In the genomic region with DNA sequence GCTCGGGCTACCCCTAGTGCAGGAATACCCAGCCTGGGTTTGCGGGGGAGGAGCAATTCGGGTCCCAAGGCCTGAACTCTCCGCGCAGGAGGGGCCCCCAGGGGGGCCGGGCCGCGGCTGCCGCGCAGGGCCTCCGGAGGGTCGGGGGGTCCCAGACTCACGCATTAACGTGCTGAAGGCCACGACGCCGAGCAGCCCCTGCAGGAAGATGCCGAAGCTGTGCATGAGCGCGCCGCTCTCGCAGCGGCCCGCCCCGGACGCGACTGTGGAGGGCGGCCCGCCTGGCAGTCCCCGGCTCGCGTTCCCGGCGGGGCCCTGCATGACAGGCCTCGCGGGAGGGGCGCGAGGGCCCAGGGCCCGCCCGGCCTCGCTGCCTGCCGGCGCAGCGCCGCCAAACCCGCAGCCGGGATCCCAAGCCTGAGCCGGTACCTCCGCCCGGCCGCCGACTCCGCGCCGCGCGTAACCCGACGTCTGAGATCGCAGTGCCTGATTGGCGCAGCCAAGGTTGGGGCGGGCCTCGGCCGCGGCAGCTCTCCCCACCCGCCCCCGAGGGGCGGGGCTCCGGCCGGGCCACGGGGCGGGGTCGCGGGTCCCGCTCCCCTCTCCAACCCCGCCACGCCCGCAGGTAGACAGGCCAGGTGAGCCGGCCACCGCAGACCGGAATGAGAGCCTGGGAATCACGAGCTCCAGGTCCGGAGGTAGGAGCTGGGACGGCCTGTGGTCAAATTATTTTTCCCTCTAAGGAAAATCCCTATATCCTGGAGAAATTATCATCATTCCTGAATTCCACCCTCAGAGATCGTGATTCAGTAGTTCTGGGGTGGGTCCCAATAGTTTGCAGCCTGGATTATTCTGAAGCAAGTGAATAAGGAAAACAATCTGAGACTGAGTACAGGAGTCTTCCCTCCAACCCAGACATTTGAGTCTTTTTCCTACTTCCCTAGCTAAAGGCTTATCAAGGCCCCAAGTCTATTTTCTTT, we compare ENCODE assay signal across 8 cellular contexts. TPM values are rescaled to one million over a fixed set of nuclear protein-coding genes. Genes with fewer than 3 reads are reported as not detected.
A peak's percentile ranks its signal among the peaks of the same experiment; 100 is the strongest.
DNase-seq lines count a peak whose midpoint lies in the region; TF ChIP-seq lines count a peak whose summit lies in the region.

A gene (minus strand): TSS at position 419 of the 980 bp plus-strand sequence. CDS start 98 bp downstream, at position 321.

- intact Hi-C loops in stomach (cut with DNase I; ENCODE audit: low total_unique reads): no loop called here

- peak within 1 kb of the TSS; percentile 91 for H3K4me3 Mint-ChIP-seq in neural crest cell

- TF ChIP-seq EP300 in stomach (IDR thresholded peaks at IDR 0.05): no peak

- no peaks in the 10 kb centered on the region for H3K27me3 ChIP-seq in stomach

- peaks cover 0 to 6% (median 0%) of the 10 kb centered on the region in 4 donors for H3K36me3 ChIP-seq in stomach

- no peaks in the 10 kb centered on the region for H3K27me3 Mint-ChIP-seq in neural crest cell (ENCODE audit: low read depth)

- 0 to 1% (median 0%) methylated on average over 15 to 85 of the region's 85 CpGs for WGBS in stomach, 5 donors

- TF ChIP-seq CTCF in foreskin fibroblast (IDR thresholded peaks at IDR 0.05; ENCODE audit: low read depth, low read length) (no peak), neural crest cell (conservative IDR thresholded peaks at IDR 0.05) (no peak), stomach (IDR thresholded peaks at IDR 0.05) (no peak)

- peak within 1 kb of the TSS; percentile 65 to 88 (median 84) for H3K27ac ChIP-seq in stomach

- peaks cover 43 to 53% (median 48%) of the 10 kb centered on the region in 4 donors for H3K4me1 ChIP-seq in stomach

- H3K9me3 Mint-ChIP-seq in neural crest cell: no peaks in the 10 kb centered on the region

- peaks cover 18% of the 10 kb centered on the region for H3K4me1 Mint-ChIP-seq in neural crest cell

- H3K27ac Mint-ChIP-seq in neural crest cell (ENCODE audit: unreplicated experiment): peak within 1 kb of the TSS; percentile 3

- no peak for TF ChIP-seq POLR2A in stomach (IDR thresholded peaks at IDR 0.05)

- peak within 1 kb of the TSS; percentile 69 to 90 for H3K4me3 ChIP-seq in foreskin fibroblast (ENCODE audit: low read depth in 1 of 2, low read length in 2 of 2)
- peak within 1 kb of the TSS; percentile 73 to 94 (median 91) for H3K4me3 ChIP-seq in stomach

- no peaks in the 10 kb centered on the region for H3K36me3 Mint-ChIP-seq in neural crest cell (ENCODE audit: low read depth)

- H3K9me3 ChIP-seq in stomach: no peaks in the 10 kb centered on the region

- DNase-seq in ELR (ENCODE audit: low read depth) (peak; percentile 83), GOT3 (lab: John Stamatoyannopoulos, UW) (peak; percentile 60), LHCN-M2 (ENCODE audit: low read depth) (peak; percentile 68), SIG-M5 (lab: John Stamatoyannopoulos, UW) (peak; percentile 35), activated gamma-delta T cell (lab: John Stamatoyannopoulos, UW) (peak; percentile 75), foreskin fibroblast (peak; percentile 78 to 95), neural crest cell (ENCODE audit: low read depth, low spot score) (peak; percentile 73), stomach (peak; percentile 92)

RNA-seq across cellular contexts. Expression of the gene that starts here (rescaled TPM):
- total RNA-seq in LHCN-M2 (2014; rRNA removed) (13.6 and 22.2 TPM in 2 replicates), neural crest cell (20.3 and 21.3 TPM in 2 replicates), stomach (100 to 1,000 TPM in 1 of 5 donors, 10 to 100 TPM in 3, 1 to 10 TPM in 1; 10.0 to 121 (median 20.1) TPM)
- 17.2 TPM for polyA plus RNA-seq in LHCN-M2 (2012)
- polyA plus RNA-seq in stomach: 10 to 100 TPM in 1 of 3 donors, 1 to 10 TPM in 2; 4.9 to 13.3 (median 5.1) TPM

Comparison
In these comparisons a context has a peak if more than half of its experiments do, and no peak if none do; other contexts are left out.
1. Peak in every context shown above with its lines: DNase-seq, H3K4me3 ChIP-seq and H3K27ac ChIP-seq.
2. DNase-seq: peak in every context shown above with its lines; median percentile 92 in stomach; 86 in foreskin fibroblast; 83 in ELR; 75 in activated gamma-delta T cell; 73 in neural crest cell; 68 in LHCN-M2; 60 in GOT3; 35 in SIG-M5.